ENCODE assay signal across 18 cellular contexts in the genomic region with DNA sequence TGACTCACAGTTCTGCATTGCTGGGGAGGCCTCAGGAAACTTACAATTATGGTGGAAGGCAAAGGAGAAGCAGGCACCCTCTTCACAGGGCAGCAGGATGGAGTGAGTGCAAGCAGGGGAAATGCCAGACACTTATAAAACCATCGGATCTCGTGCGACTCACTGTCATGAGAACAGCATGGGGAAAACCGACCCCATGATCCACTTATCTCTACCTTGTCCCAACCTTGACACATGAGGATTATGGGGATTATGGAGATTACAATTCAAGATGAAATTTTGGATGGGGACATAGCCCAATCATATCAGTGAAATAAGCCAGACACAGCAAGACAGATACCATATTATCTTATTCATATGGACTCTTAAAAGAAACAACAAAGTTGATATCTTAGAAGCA.
DNase-seq lines count a peak whose midpoint lies in the region; TF ChIP-seq lines count a peak whose summit lies in the region.
"Had no signal": no experiment of that assay in that cellular context is flagged by ENCODE, and none has a peak within 500 bp of the region (broad histone marks: within the 10 kb centered on the region; RNA-seq: fewer than 3 reads in every experiment).

No MANE protein-coding gene starts in this region.

- no peaks in the 10 kb centered on the region for H3K36me3 Mint-ChIP-seq in osteocyte (ENCODE audit: unreplicated experiment)
- H3K36me3 Mint-ChIP-seq: CD8-positive, alpha-beta T cell had no signal

- no peaks in the 10 kb centered on the region for H3K9me2 ChIP-seq in hepatocyte (replicated peaks; ENCODE audit: insufficient read depth)

- no peak overlapping the region for H3K27ac Mint-ChIP-seq in osteocyte (ENCODE audit: unreplicated experiment)
- H3K27ac Mint-ChIP-seq: CD4-positive, alpha-beta T cell; CD8-positive, alpha-beta T cell had no signal

- H3K4me2 ChIP-seq in smooth muscle cell (peak overlapping the region; percentile 31), hepatocyte (no peak overlapping the region)
- H3K4me2 ChIP-seq: BLaER1 treated with 17β-estradiol and CSF1 and Interleukin-3, amounts not matched to agents 10 nM and 100 nM had no signal

- H3K27ac ChIP-seq in smooth muscle cell (ENCODE audit: low read depth): no peak overlapping the region
- no peak overlapping the region for H3K27ac ChIP-seq in coronary artery
- no peak overlapping the region for H3K27ac ChIP-seq in hepatocyte
- no peak overlapping the region for H3K27ac ChIP-seq in breast epithelium
- H3K27ac ChIP-seq: BLaER1 treated with 17β-estradiol and CSF1 and Interleukin-3, amounts not matched to agents 10 nM and 100 nM; C4-2B had no signal

- no peaks in the 10 kb centered on the region for H3K9me3 ChIP-seq in smooth muscle cell (replicated peaks; ENCODE audit: low read depth)
- H3K9me3 ChIP-seq in hepatocyte (ENCODE audit: low read depth): no peaks in the 10 kb centered on the region
- H3K9me3 ChIP-seq in breast epithelium: no peaks in the 10 kb centered on the region
- H3K9me3 ChIP-seq: Caco-2 had no signal

- H3K4me3 Mint-ChIP-seq in osteocyte (ENCODE audit: unreplicated experiment): no peak overlapping the region
- H3K4me3 Mint-ChIP-seq: CD4-positive, alpha-beta T cell; CD8-positive, alpha-beta T cell had no signal

- 27% methylated on average over 4 of the region's 4 CpGs for WGBS in smooth muscle cell (ENCODE audit: low lambda C conversion rate)
- WGBS in hepatocyte (ENCODE audit: low lambda C conversion rate, missing lambda C conversion rate): 22% methylated on average over 4 of the region's 4 CpGs

- no peaks in the 10 kb centered on the region for H3K4me1 ChIP-seq in smooth muscle cell (ENCODE audit: low read depth)
- peaks cover 10% of the 10 kb centered on the region for H3K4me1 ChIP-seq in hepatocyte (ENCODE audit: insufficient read depth)
- no peaks in the 10 kb centered on the region for H3K4me1 ChIP-seq in breast epithelium
- H3K4me1 ChIP-seq: Caco-2 had no signal

- no peak for TF ChIP-seq POLR2A in breast epithelium (IDR thresholded peaks at IDR 0.05)

- H2AFZ ChIP-seq in smooth muscle cell (ENCODE audit: low read depth): no peak overlapping the region
- no peak overlapping the region for H2AFZ ChIP-seq in hepatocyte

- H3K27me3 ChIP-seq in smooth muscle cell (ENCODE audit: low read depth) (no peaks in the 10 kb centered on the region), hepatocyte (no peaks in the 10 kb centered on the region), breast epithelium (no peaks in the 10 kb centered on the region)
- H3K27me3 ChIP-seq: BLaER1 treated with 17β-estradiol and CSF1 and Interleukin-3, amounts not matched to agents 10 nM and 100 nM had no signal

- no peaks in the 10 kb centered on the region for H3F3A ChIP-seq in smooth muscle cell (ENCODE audit: low read depth)

- H3K4me3 ChIP-seq in smooth muscle cell (no peak overlapping the region), coronary artery (no peak overlapping the region), hepatocyte (no peak overlapping the region), breast epithelium (no peak overlapping the region)
- H3K4me3 ChIP-seq: BLaER1 treated with 17β-estradiol and CSF1 and Interleukin-3, amounts not matched to agents 10 nM and 100 nM had no signal

- H4K20me1 ChIP-seq in smooth muscle cell (ENCODE audit: low read depth) (no peaks in the 10 kb centered on the region), hepatocyte (ENCODE audit: insufficient read depth, poor library complexity, severe bottlenecking) (no peaks in the 10 kb centered on the region)
- H4K20me1 ChIP-seq: BLaER1 treated with 17β-estradiol and CSF1 and Interleukin-3, amounts not matched to agents 10 nM and 100 nM had no signal

- intact Hi-C loops in breast epithelium (cut with DNase I; ENCODE audit: low total_unique reads): no loop called here

- no peaks in the 10 kb centered on the region for H3K36me3 ChIP-seq in smooth muscle cell (ENCODE audit: low read depth)
- H3K36me3 ChIP-seq in hepatocyte (replicated peaks; ENCODE audit: insufficient read depth, low read depth): no peaks in the 10 kb centered on the region
- H3K36me3 ChIP-seq in breast epithelium: no peaks in the 10 kb centered on the region
- H3K36me3 ChIP-seq: BLaER1 treated with 17β-estradiol and CSF1 and Interleukin-3, amounts not matched to agents 10 nM and 100 nM had no signal

- no peak overlapping the region for H3K9ac ChIP-seq in smooth muscle cell (ENCODE audit: low read depth)
- H3K9ac ChIP-seq: BLaER1 treated with 17β-estradiol and CSF1 and Interleukin-3, amounts not matched to agents 10 nM and 100 nM had no signal

- DNase-seq in HT1080 (ENCODE audit: low read depth) (peak; percentile 20), NCI-H82 treated with DMSO at 0.1 percent for 48 hours (lab: John Stamatoyannopoulos, UW; ENCODE audit: unreplicated experiment) (peak; percentile 36), amniotic epithelial cell (ENCODE audit: low read depth) (peak; percentile 73), smooth muscle cell (lab: John Stamatoyannopoulos, UW; ENCODE audit: unreplicated experiment) (no peak), coronary artery (ENCODE audit: low spot score) (no peak), osteocyte (ENCODE audit: extremely low spot score, unreplicated experiment) (no peak), hepatocyte (ENCODE audit: low spot score) (no peak), breast epithelium (ENCODE audit: low spot score in 2 of 2) (no peak)
- DNase-seq: 8988T; ACHN; Caco-2; Calu3; CD4-positive, alpha-beta T cell; CD8-positive, alpha-beta T cell; DMS79 treated with DMSO at 0.1 percent for 48 hours; GF-D8 had no signal

- no peaks in the 10 kb centered on the region for H3K27me3 Mint-ChIP-seq in osteocyte (ENCODE audit: unreplicated experiment)

- TF ChIP-seq CTCF in smooth muscle cell (IDR thresholded peaks at IDR 0.05; ENCODE audit: borderline replicate concordance, insufficient read depth, poor library complexity, severe bottlenecking) (no peak), coronary artery (IDR thresholded peaks at IDR 0.05) (no peak), osteocyte (IDR thresholded peaks at IDR 0.05) (no peak), hepatocyte (IDR thresholded peaks at IDR 0.05; ENCODE audit: poor library complexity) (no peak), breast epithelium (IDR thresholded peaks at IDR 0.05) (no peak)

- peaks cover 18% of the 10 kb centered on the region for H3K4me1 Mint-ChIP-seq in osteocyte (ENCODE audit: unreplicated experiment)

- H3K79me2 ChIP-seq in smooth muscle cell (ENCODE audit: low read depth) (no peaks in the 10 kb centered on the region), hepatocyte (no peaks in the 10 kb centered on the region)

- H3K9me3 Mint-ChIP-seq in osteocyte (ENCODE audit: unreplicated experiment): peaks cover 8% of the 10 kb centered on the region
- H3K9me3 Mint-ChIP-seq: CD4-positive, alpha-beta T cell; CD8-positive, alpha-beta T cell had no signal

Comparison
In these comparisons a context has a peak if more than half of its experiments do, and no peak if none do; other contexts are left out.
1. DNase-seq: peak in HT1080 (single experiment), NCI-H82 treated with DMSO at 0.1 percent for 48 hours (single experiment) and amniotic epithelial cell (single experiment); none in smooth muscle cell (single experiment), coronary artery (single experiment), osteocyte (single experiment), hepatocyte (single experiment) and breast epithelium (0 of 2).